ENCODE assay signal across 20 cellular contexts in genomic region chr2:196745711-196746110, GRCh38. TPM values are rescaled to one million over a fixed set of nuclear protein-coding genes. Genes with fewer than 3 reads are reported as not detected.
A peak's percentile ranks its signal among the peaks of the same experiment; 100 is the strongest.
DNase-seq lines count a peak whose midpoint lies in the region; ATAC-seq, FAIRE-seq and TF ChIP-seq lines count a peak whose summit lies in the region.
"Had no signal": no experiment of that assay in that cellular context is flagged by ENCODE, and none has a peak within 500 bp of the region (broad histone marks: within the 10 kb centered on the region; RNA-seq: fewer than 3 reads in every experiment).

No MANE protein-coding gene starts in this region.

- no peak overlapping the region for H3K4me3 ChIP-seq in RWPE2 (ENCODE audit: severe bottlenecking)
- H3K4me3 ChIP-seq: GM23338 had no signal

- H3K9me3 ChIP-seq in RWPE2 (ENCODE audit: severe bottlenecking): no peaks in the 10 kb centered on the region
- H3K9me3 ChIP-seq: BE2C had no signal

- H3K36me3 ChIP-seq in RWPE2 (ENCODE audit: low read depth): no peaks in the 10 kb centered on the region

- no peak for DNase-seq in GM12892 (ENCODE audit: insufficient read length)
- no peak for DNase-seq in RWPE2 (ENCODE audit: low spot score)
- DNase-seq in activated CD4-positive, alpha-beta T cell treated with anti-CD3 and anti-CD28 coated beads for 48 hours: no peak
- no peak for DNase-seq in GM03348 (ENCODE audit: low spot score)
- DNase-seq in dedifferentiated amniotic fluid mesenchymal stem cell (ENCODE audit: extremely low spot score): no peak
- DNase-seq: ACHN; BE2C; C1 segment of cervical spinal cord; CD4-positive, CD25-positive, alpha-beta regulatory T cell; CD8-positive, alpha-beta memory T cell; COR-L47; DMS 273 treated with DMSO at 0.1 percent for 48 hours; DMS53; DND-41; EL; HCEC 1CT had no signal

- ATAC-seq in RWPE2 (ENCODE audit: low read depth) (0 out of 3 replicates have a peak, but pooled peaks have one; percentile 50), esophagus mucosa (peak; percentile 62)
- ATAC-seq: GM23338 had no signal

- TF ChIP-seq CTCF in RWPE2 (IDR thresholded peaks at IDR 0.05; ENCODE audit: poor library complexity, severe bottlenecking): no peak

- peak; percentile 63 for FAIRE-seq in GM12892 (lab: Jason Lieb, UNC)
- FAIRE-seq: A204.1, H54 had no signal

- H3K4me1 ChIP-seq in RWPE2 (ENCODE audit: insufficient read depth, poor library complexity, severe bottlenecking): no peaks in the 10 kb centered on the region

- no peak overlapping the region for H3K27ac ChIP-seq in RWPE2 (ENCODE audit: poor library complexity, severe bottlenecking)

- no peak for TF ChIP-seq POLR2A in GM12892 (IDR thresholded peaks at IDR 0.05; ENCODE audit: low read depth, low read length)

- no peaks in the 10 kb centered on the region for H3K27me3 ChIP-seq in RWPE2 (ENCODE audit: insufficient read depth, poor library complexity, severe bottlenecking)
- H3K27me3 ChIP-seq: BE2C had no signal

RNA-seq across cellular contexts. Expression of gene GTF3C3, which starts 53.8 kb away (rescaled TPM):
- 32.4 TPM for polyA plus RNA-seq in GM12892 (2012; ENCODE audit: missing spikeins)
- total RNA-seq in esophagus mucosa: 21.0 TPM
